Comparison of ENCODE assay signal across 8 cellular contexts in genomic region chr7:36784991-36785940, GRCh38.
DNase-seq lines count a peak whose midpoint lies in the region; ATAC-seq and FAIRE-seq lines count a peak whose summit lies in the region.

No MANE protein-coding gene starts in this region.

- DNase-seq in GM18507 (ENCODE audit: extremely low spot score, insufficient read length, low read depth) (peak; percentile 62), midbrain (lab: John Stamatoyannopoulos, UW) (peak; percentile 14), dermis blood vessel endothelial cell (no peak), NCI-H2196 treated with DMSO at 0.1 percent for 48 hours (lab: John Stamatoyannopoulos, UW; ENCODE audit: unreplicated experiment) (no peak)
- DNase-seq in NK-92 treated with Interleukin-12 subunit alpha and Interleukin-12 subunit beta, amount 100 ng/mL, for 24 hours (lab: John Stamatoyannopoulos, UW) = peak; percentile 65
- peak; percentile 77 for DNase-seq in activated effector memory CD4-positive, alpha-beta T cell treated with anti-CD3 and anti-CD28 coated beads, Interleukin-2, amount 50 U/mL, for 16 hours
- peak; percentile 59 for DNase-seq in stimulated activated naive CD8-positive, alpha-beta T cell treated with anti-CD3 and anti-CD28 coated beads, Interleukin-15, Interleukin-2, amounts not matched to agents 100 U/mL and 50 U/mL, for 24 hours

- peak; percentile 98 for FAIRE-seq in GM18507 (lab: Jason Lieb, UNC)

- ATAC-seq in HG02678 (IDR thresholded peaks at IDR 0.05; ENCODE audit: unreplicated experiment) = peak; percentile 96
- peak; percentile 97 for ATAC-seq in stimulated activated naive CD8-positive, alpha-beta T cell treated with anti-CD3 and anti-CD28 coated beads, Interleukin-15, Interleukin-2, amounts not matched to agents 100 U/mL and 50 U/mL, for 24 hours

Comparison
In these comparisons a context has a peak if more than half of its experiments do, and no peak if none do; other contexts are left out.
1. DNase-seq: peak in GM18507 (single experiment), NK-92 treated with Interleukin-12 subunit alpha and Interleukin-12 subunit beta, amount 100 ng/mL, for 24 hours (single experiment), activated effector memory CD4-positive, alpha-beta T cell treated with anti-CD3 and anti-CD28 coated beads, Interleukin-2, amount 50 U/mL, for 16 hours (single experiment), midbrain (single experiment) and stimulated activated naive CD8-positive, alpha-beta T cell treated with anti-CD3 and anti-CD28 coated beads, Interleukin-15, Interleukin-2, amounts not matched to agents 100 U/mL and 50 U/mL, for 24 hours (single experiment); none in dermis blood vessel endothelial cell (single experiment) and NCI-H2196 treated with DMSO at 0.1 percent for 48 hours (single experiment).